Comparison of ENCODE assay signal across 26 cellular contexts in genomic region chr20:51394706-51395105, GRCh38.
DNase-seq lines count a peak whose midpoint lies in the region; TF ChIP-seq lines count a peak whose summit lies in the region.
"Had no signal": no experiment of that assay in that cellular context is flagged by ENCODE, and none has a peak within 500 bp of the region (broad histone marks: within the 10 kb centered on the region; RNA-seq: fewer than 3 reads in every experiment).

No MANE protein-coding gene starts in this region.

- no peaks in the 10 kb centered on the region for H3F3A ChIP-seq in neural progenitor cell (ENCODE audit: low read depth)

- DNase-seq in ascending aorta (ENCODE audit: low spot score in 2 of 2) (no peak), neural progenitor cell (ENCODE audit: low spot score) (no peak), superior temporal gyrus (ENCODE audit: extremely low spot score) (no peak), HPDE6-E6E7 (ENCODE audit: extremely low spot score) (no peak), DMS153 (lab: John Stamatoyannopoulos, UW) (no peak)
- DNase-seq: activated CD8-positive, alpha-beta memory T cell treated with anti-CD3 and anti-CD28 coated beads for 24 hours; activated T-cell treated with anti-CD3 and anti-CD28 coated beads for 4 hours; C1 segment of cervical spinal cord; DND-41; foreskin melanocyte; GF-D8; IMR-90; mammary epithelial cell; NCI-H1436; NCI-H2107; NCI-H446; NCI-H748 treated with DMSO at 0.1 percent for 48 hours; Right ventricle myocardium superior; stimulated activated CD4-positive, alpha-beta T cell treated with anti-CD3 and anti-CD28 coated beads, Interleukin-2, amount 100 ng/mL, for 24 hours; stimulated activated CD8-positive, alpha-beta memory T cell treated with anti-CD3 and anti-CD28 coated beads, Interleukin-4, amount 100 ng/mL, for 48 hours had no signal

- H3K36me3 Mint-ChIP-seq in neural progenitor cell = no peaks in the 10 kb centered on the region
- H3K36me3 Mint-ChIP-seq: brain, type B pancreatic cell had no signal

- H3K36me3 ChIP-seq in BLaER1 (peaks cover 29% of the 10 kb centered on the region), ascending aorta (no peaks in the 10 kb centered on the region), neural progenitor cell (no peaks in the 10 kb centered on the region)
- H3K36me3 ChIP-seq in BLaER1 treated with 17β-estradiol and CSF1 and Interleukin-3, amounts not matched to agents 10 nM and 100 nM = no peaks in the 10 kb centered on the region; a peak in 2 of 22 replicates

- H2AFZ ChIP-seq in neural progenitor cell (replicated peaks) = no peak overlapping the region

- peak overlapping the region; percentile 54 for H3K27ac Mint-ChIP-seq in neural progenitor cell
- H3K27ac Mint-ChIP-seq: brain, type B pancreatic cell had no signal

- H3K79me2 ChIP-seq in neural progenitor cell (ENCODE audit: low read depth) = no peaks in the 10 kb centered on the region

- H3K4me1 Mint-ChIP-seq in neural progenitor cell = peaks cover 30% of the 10 kb centered on the region

- H3K4me2 ChIP-seq in BLaER1 (peak overlapping the region; percentile 90; the same call in 1 of the 2 replicates), neural progenitor cell (no peak overlapping the region)
- H3K4me2 ChIP-seq in BLaER1 treated with 17β-estradiol and CSF1 and Interleukin-3, amounts not matched to agents 10 nM and 100 nM = peak overlapping the region in 10 of 11 experiments; percentile 61 to 80 (median 71); a peak in 16 of 22 replicates

- peaks cover 18% of the 10 kb centered on the region for H3K27me3 Mint-ChIP-seq in neural progenitor cell (ENCODE audit: insufficient read depth, low read depth)
- H3K27me3 Mint-ChIP-seq: type B pancreatic cell had no signal

- peaks cover 90% of the 10 kb centered on the region for H3K4me1 ChIP-seq in BLaER1
- peaks cover 80 to 91% (median 87%) of the 10 kb centered on the region in 10 experiments for H3K4me1 ChIP-seq in BLaER1 treated with 17β-estradiol and CSF1 and Interleukin-3, amounts not matched to agents 10 nM and 100 nM
- H3K4me1 ChIP-seq in ascending aorta = peaks cover 8 to 29% of the 10 kb centered on the region in 2 donors
- peaks cover 6% of the 10 kb centered on the region for H3K4me1 ChIP-seq in neural progenitor cell

- no peaks in the 10 kb centered on the region for H4K20me1 ChIP-seq in BLaER1
- H4K20me1 ChIP-seq in BLaER1 treated with 17β-estradiol and CSF1 and Interleukin-3, amounts not matched to agents 10 nM and 100 nM = no peaks in the 10 kb centered on the region
- H4K20me1 ChIP-seq in neural progenitor cell (ENCODE audit: low read depth) = no peaks in the 10 kb centered on the region

- H3K4me3 ChIP-seq in BLaER1 = no peak overlapping the region
- H3K4me3 ChIP-seq in BLaER1 treated with 17β-estradiol and CSF1 and Interleukin-3, amounts not matched to agents 10 nM and 100 nM = no peak overlapping the region
- no peak overlapping the region for H3K4me3 ChIP-seq in ascending aorta
- no peak overlapping the region for H3K4me3 ChIP-seq in neural progenitor cell
- H3K4me3 ChIP-seq: right atrium auricular region had no signal

- intact Hi-C loops in ascending aorta (cut with DNase I) = no loop called here

- H3K27ac ChIP-seq in BLaER1 (no peak overlapping the region), ascending aorta (peak overlapping the region; percentile 43 to 73), neural progenitor cell (no peak overlapping the region)
- no peak overlapping the region for H3K27ac ChIP-seq in BLaER1 treated with 17β-estradiol and CSF1 and Interleukin-3, amounts not matched to agents 10 nM and 100 nM

- no peaks in the 10 kb centered on the region for H3K27me3 ChIP-seq in BLaER1
- no peaks in the 10 kb centered on the region for H3K27me3 ChIP-seq in BLaER1 treated with 17β-estradiol and CSF1 and Interleukin-3, amounts not matched to agents 10 nM and 100 nM
- H3K27me3 ChIP-seq in ascending aorta = no peaks in the 10 kb centered on the region
- no peaks in the 10 kb centered on the region for H3K27me3 ChIP-seq in neural progenitor cell
- H3K27me3 ChIP-seq: right atrium auricular region had no signal

- H3K9me3 ChIP-seq in BLaER1 = no peaks in the 10 kb centered on the region
- H3K9me3 ChIP-seq in BLaER1 treated with 17β-estradiol and CSF1 and Interleukin-3, amounts not matched to agents 10 nM and 100 nM (replicated peaks in 1 of 11) = no peaks in the 10 kb centered on the region
- H3K9me3 ChIP-seq in ascending aorta = no peaks in the 10 kb centered on the region
- H3K9me3 ChIP-seq in neural progenitor cell (ENCODE audit: low read depth) = no peaks in the 10 kb centered on the region
- H3K9me3 ChIP-seq: right atrium auricular region had no signal

- H3K4me3 Mint-ChIP-seq in neural progenitor cell = no peak overlapping the region
- H3K4me3 Mint-ChIP-seq: brain; T-helper 2 cell treated with Interferon-gamma antibody and Interleukin-4, amounts not matched to agents 5 μg/mL and 100 μg/mL, for 36 hours; type B pancreatic cell had no signal

- no peaks in the 10 kb centered on the region for H3K9me3 Mint-ChIP-seq in neural progenitor cell
- H3K9me3 Mint-ChIP-seq: T-helper 2 cell treated with Interferon-gamma antibody and Interleukin-4, amounts not matched to agents 5 μg/mL and 100 μg/mL, for 36 hours; type B pancreatic cell had no signal

- H3K9ac ChIP-seq in BLaER1 = no peak overlapping the region
- H3K9ac ChIP-seq in BLaER1 treated with 17β-estradiol and CSF1 and Interleukin-3, amounts not matched to agents 10 nM and 100 nM = no peak overlapping the region
- H3K9ac ChIP-seq in neural progenitor cell = no peak overlapping the region

- TF ChIP-seq CTCF in ascending aorta (IDR thresholded peaks at IDR 0.05) (no peak), neural progenitor cell (IDR thresholded peaks at IDR 0.05) (no peak)

Comparison
In these comparisons a context has a peak if more than half of its experiments do, and no peak if none do; other contexts are left out.
1. H3K27ac ChIP-seq: peak in ascending aorta (2 of 2); none in BLaER1 (single experiment), BLaER1 treated with 17β-estradiol and CSF1 and Interleukin-3, amounts not matched to agents 10 nM and 100 nM (0 of 11) and neural progenitor cell (single experiment).